ENCODE assay signal across 9 cellular contexts in genomic region chr12:113333111-113333750, GRCh38.
DNase-seq lines count a peak whose midpoint lies in the region; ATAC-seq and TF ChIP-seq lines count a peak whose summit lies in the region.
"Had no signal": no experiment of that assay in that cellular context is flagged by ENCODE, and none has a peak within 500 bp of the region (broad histone marks: within the 10 kb centered on the region; RNA-seq: fewer than 3 reads in every experiment).

No MANE protein-coding gene starts in this region.

- no peak overlapping the region for H3K9ac ChIP-seq in rectal smooth muscle tissue (ENCODE audit: low read length)

- peaks cover 73% of the 10 kb centered on the region for H3K4me1 Mint-ChIP-seq in dendritic cell treated with granulocyte-macrophage colony-stimulating factor and Interleukin-4, amounts not matched to agents 40 ng/mL and 50 ng/mL, for 4 days (ENCODE audit: low read depth)

- H3K27ac ChIP-seq in rectal smooth muscle tissue (ENCODE audit: low read depth, low read length): no peak overlapping the region

- intact Hi-C loops in dendritic cell treated with granulocyte-macrophage colony-stimulating factor and Interleukin-4, amounts not matched to agents 40 ng/mL and 50 ng/mL, for 4 days (cut with micrococcal nuclease): no loop called here

- H3K27me3 Mint-ChIP-seq in dendritic cell treated with granulocyte-macrophage colony-stimulating factor and Interleukin-4, amounts not matched to agents 40 ng/mL and 50 ng/mL, for 4 days: no peaks in the 10 kb centered on the region

- ATAC-seq in HG03095 (IDR thresholded peaks at IDR 0.05; ENCODE audit: unreplicated experiment): no peak
- ATAC-seq: SK-N-SH treated with all-trans-retinoic acid at 6 μM for 48 hours had no signal

- TF ChIP-seq POLR2A in NB4 (IDR thresholded peaks at IDR 0.05; ENCODE audit: extremely low read depth, insufficient read length): no peak

- no peaks in the 10 kb centered on the region for H3K4me1 ChIP-seq in rectal smooth muscle tissue (ENCODE audit: control insufficient read depth, insufficient read depth, low read length)

- peaks cover 3% of the 10 kb centered on the region for H3K36me3 ChIP-seq in rectal smooth muscle tissue (ENCODE audit: control insufficient read depth, insufficient read depth, low read length)

- H3K4me3 ChIP-seq in NB4 (ENCODE audit: low read depth, low read length) (peak overlapping the region; percentile 95), rectal smooth muscle tissue (ENCODE audit: low read length) (peak overlapping the region; percentile 2)

- peaks cover 67% of the 10 kb centered on the region for H3K36me3 Mint-ChIP-seq in dendritic cell treated with granulocyte-macrophage colony-stimulating factor and Interleukin-4, amounts not matched to agents 40 ng/mL and 50 ng/mL, for 4 days (ENCODE audit: low read depth)

- DNase-seq in NCI-H2029 (lab: John Stamatoyannopoulos, UW) (peak; percentile 16), NCI-H2029 treated with DMSO at 0.1 percent for 48 hours (lab: John Stamatoyannopoulos, UW) (no peak), NB4 (ENCODE audit: low read depth) (no peak), AG08395 (ENCODE audit: low spot score) (no peak), retina (no peak)

- H3K4me3 Mint-ChIP-seq in dendritic cell treated with granulocyte-macrophage colony-stimulating factor and Interleukin-4, amounts not matched to agents 40 ng/mL and 50 ng/mL, for 4 days: peak overlapping the region; percentile 99

- no peaks in the 10 kb centered on the region for H3K27me3 ChIP-seq in rectal smooth muscle tissue (ENCODE audit: control insufficient read depth, insufficient read depth, low read length)

- TF ChIP-seq CTCF in NB4 (IDR thresholded peaks at IDR 0.05; ENCODE audit: low read depth, low read length): no peak

- H3K9me3 Mint-ChIP-seq in dendritic cell treated with granulocyte-macrophage colony-stimulating factor and Interleukin-4, amounts not matched to agents 40 ng/mL and 50 ng/mL, for 4 days: no peaks in the 10 kb centered on the region

- H3K27ac Mint-ChIP-seq in dendritic cell treated with granulocyte-macrophage colony-stimulating factor and Interleukin-4, amounts not matched to agents 40 ng/mL and 50 ng/mL, for 4 days: peak overlapping the region; percentile 96
